ENCODE assay signal across 23 cellular contexts in the genomic region with DNA sequence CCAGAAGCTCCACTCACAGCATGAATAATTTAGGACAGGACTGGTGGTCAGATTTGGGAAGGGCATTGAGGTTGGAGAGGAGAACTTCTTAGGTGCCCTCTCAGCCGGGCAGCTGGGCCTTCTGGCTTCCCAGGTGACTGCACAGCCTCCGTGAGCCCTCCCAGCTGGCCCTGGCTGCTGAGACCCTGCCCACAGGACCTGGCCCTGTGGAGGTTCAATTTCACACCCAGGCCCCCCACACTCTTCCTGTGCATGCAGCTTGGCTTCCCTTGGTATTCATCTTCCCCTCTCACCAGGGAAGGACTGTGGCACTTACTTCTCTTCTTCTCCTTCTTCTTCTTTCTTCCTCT. TPM values are rescaled to one million over a fixed set of nuclear protein-coding genes. Genes with fewer than 3 reads are reported as not detected.
DNase-seq lines count a peak whose midpoint lies in the region; ATAC-seq and TF ChIP-seq lines count a peak whose summit lies in the region.
"Had no signal": no experiment of that assay in that cellular context is flagged by ENCODE, and none has a peak within 500 bp of the region (broad histone marks: within the 10 kb centered on the region; RNA-seq: fewer than 3 reads in every experiment).

No MANE protein-coding gene starts in this region.

- intact Hi-C loops in natural killer cell (cut with micrococcal nuclease) (no loop called here), gastrocnemius medialis (cut with DNase I; ENCODE audit: low total_unique reads) (no loop called here)

- DNase-seq in natural killer cell treated with Interleukin-12 subunit alpha and Interleukin-12 subunit beta and Interleukin-15 and Interleukin-18, amount 100 ng/mL, for 72 hours (ENCODE audit: low spot score): no peak
- DNase-seq in natural killer cell: no peak
- DNase-seq in gastrocnemius medialis: no peak
- no peak for DNase-seq in cerebellar cortex (ENCODE audit: low spot score)
- no peak for DNase-seq in HCEC 1CT
- DNase-seq in mesenteric fat pad (ENCODE audit: low spot score): no peak
- DNase-seq: activated CD4-positive, alpha-beta T cell treated with anti-CD3 and anti-CD28 coated beads for 36 hours; activated naive CD8-positive, alpha-beta T cell treated with anti-CD3 and anti-CD28 coated beads, Interleukin-2, amount 10 ng/mL, durations not matched to agents 7 days and 5 days; activated T-cell treated with anti-CD3 and anti-CD28 coated beads, Interleukin-2, amount 50 U/mL, for 72 hours; CD4-positive, alpha-beta T cell; DMS 273 treated with DMSO at 0.1 percent for 48 hours; effector CD4-positive, alpha-beta T cell; erythroblast; NCI-H1436 treated with DMSO at 0.1 percent for 48 hours; NCI-H2171 treated with DMSO at 0.1 percent for 48 hours; NCI-H526 treated with DMSO at 0.1 percent for 48 hours; RPMI8226; stimulated activated CD4-positive, alpha-beta T cell treated with anti-CD3 and anti-CD28 coated beads, Interleukin-4, amount 100 ng/mL, for 4 hours had no signal

- ATAC-seq in natural killer cell treated with Interleukin-12 subunit alpha and Interleukin-12 subunit beta and Interleukin-15 and Interleukin-18, amount 100 ng/mL, for 72 hours: peak; percentile 15 to 36
- ATAC-seq in natural killer cell: no peak
- ATAC-seq in gastrocnemius medialis: no peak
- ATAC-seq: activated CD4-positive, alpha-beta T cell treated with anti-CD3 and anti-CD28 coated beads for 36 hours; activated T-cell treated with anti-CD3 and anti-CD28 coated beads, Interleukin-2, amount 50 U/mL, for 72 hours had no signal

- no peak overlapping the region for H3K4me3 Mint-ChIP-seq in natural killer cell treated with Interleukin-12 subunit alpha and Interleukin-12 subunit beta and Interleukin-15 and Interleukin-18, amount 100 ng/mL, for 72 hours
- H3K4me3 Mint-ChIP-seq in natural killer cell: no peak overlapping the region
- H3K4me3 Mint-ChIP-seq: activated CD4-positive, alpha-beta T cell treated with anti-CD3 and anti-CD28 coated beads for 36 hours; activated naive CD8-positive, alpha-beta T cell treated with anti-CD3 and anti-CD28 coated beads, Interleukin-2, amount 10 ng/mL, durations not matched to agents 7 days and 5 days; activated T-cell treated with anti-CD3 and anti-CD28 coated beads, Interleukin-2, amount 50 U/mL, for 72 hours; CD4-positive, alpha-beta T cell; IgD-negative memory B cell; neural crest cell had no signal

- peaks cover 2 to 10% (median 6%) of the 10 kb centered on the region in 3 donors for H3K27me3 ChIP-seq in gastrocnemius medialis
- H3K27me3 ChIP-seq: MG63 had no signal

- no peaks in the 10 kb centered on the region for H3K4me1 ChIP-seq in gastrocnemius medialis

- no peak overlapping the region for H3K4me3 ChIP-seq in gastrocnemius medialis
- H3K4me3 ChIP-seq: MG63 had no signal

- no peaks in the 10 kb centered on the region for H3K36me3 ChIP-seq in gastrocnemius medialis
- H3K36me3 ChIP-seq: MG63 had no signal

- no peaks in the 10 kb centered on the region for H3K9me3 Mint-ChIP-seq in natural killer cell treated with Interleukin-12 subunit alpha and Interleukin-12 subunit beta and Interleukin-15 and Interleukin-18, amount 100 ng/mL, for 72 hours
- H3K9me3 Mint-ChIP-seq in natural killer cell: no peaks in the 10 kb centered on the region
- H3K9me3 Mint-ChIP-seq: activated naive CD8-positive, alpha-beta T cell treated with anti-CD3 and anti-CD28 coated beads, Interleukin-2, amount 10 ng/mL, durations not matched to agents 7 days and 5 days; activated T-cell treated with anti-CD3 and anti-CD28 coated beads, Interleukin-2, amount 50 U/mL, for 72 hours; CD4-positive, alpha-beta T cell; neural crest cell had no signal

- peaks cover 0 to 5% of the 10 kb centered on the region in 2 donors for H3K4me1 Mint-ChIP-seq in natural killer cell treated with Interleukin-12 subunit alpha and Interleukin-12 subunit beta and Interleukin-15 and Interleukin-18, amount 100 ng/mL, for 72 hours (ENCODE audit: low read depth in 2 of 2)
- H3K4me1 Mint-ChIP-seq in natural killer cell: peaks cover 0 to 10% of the 10 kb centered on the region in 2 donors
- H3K4me1 Mint-ChIP-seq: activated naive CD8-positive, alpha-beta T cell treated with anti-CD3 and anti-CD28 coated beads, Interleukin-2, amount 10 ng/mL, durations not matched to agents 7 days and 5 days had no signal

- no peaks in the 10 kb centered on the region for H3K9me3 ChIP-seq in gastrocnemius medialis
- H3K9me3 ChIP-seq: MG63 had no signal

- in situ Hi-C loops in gastrocnemius medialis (cut with MboI; ENCODE audit: low sequenced_read_pairs in 4 of 4): loop anchor here in 2 of 4 donors (25.0 kb wide), 1 partner anchor 214 kb away; a partner anchor contains a TSS

- H3K27ac Mint-ChIP-seq in natural killer cell treated with Interleukin-12 subunit alpha and Interleukin-12 subunit beta and Interleukin-15 and Interleukin-18, amount 100 ng/mL, for 72 hours: no peak overlapping the region
- H3K27ac Mint-ChIP-seq in natural killer cell: no peak overlapping the region
- H3K27ac Mint-ChIP-seq: activated CD4-positive, alpha-beta T cell treated with anti-CD3 and anti-CD28 coated beads for 36 hours; activated naive CD8-positive, alpha-beta T cell treated with anti-CD3 and anti-CD28 coated beads, Interleukin-2, amount 10 ng/mL, durations not matched to agents 7 days and 5 days; CD4-positive, alpha-beta T cell; IgD-negative memory B cell had no signal

- peaks cover 13 to 16% of the 10 kb centered on the region in 2 donors for H3K27me3 Mint-ChIP-seq in natural killer cell treated with Interleukin-12 subunit alpha and Interleukin-12 subunit beta and Interleukin-15 and Interleukin-18, amount 100 ng/mL, for 72 hours
- peaks cover 17 to 18% of the 10 kb centered on the region in 2 donors for H3K27me3 Mint-ChIP-seq in natural killer cell (ENCODE audit: low read depth in 2 of 2)

- TF ChIP-seq CTCF in natural killer cell (IDR thresholded peaks at IDR 0.05) (no peak), gastrocnemius medialis (IDR thresholded peaks at IDR 0.05 in 4 of 5, conservative IDR thresholded peaks at IDR 0.05 in 1 of 5) (no peak)

- no peaks in the 10 kb centered on the region for H3K36me3 Mint-ChIP-seq in natural killer cell treated with Interleukin-12 subunit alpha and Interleukin-12 subunit beta and Interleukin-15 and Interleukin-18, amount 100 ng/mL, for 72 hours
- no peaks in the 10 kb centered on the region for H3K36me3 Mint-ChIP-seq in natural killer cell
- H3K36me3 Mint-ChIP-seq: activated naive CD8-positive, alpha-beta T cell treated with anti-CD3 and anti-CD28 coated beads, Interleukin-2, amount 10 ng/mL, durations not matched to agents 7 days and 5 days had no signal

- peak overlapping the region; percentile 43 for H3K27ac ChIP-seq in cingulate gyrus (ENCODE audit: low read depth, low read length)
- H3K27ac ChIP-seq in gastrocnemius medialis: peak overlapping the region; percentile 18 to 57 (median 48)
- H3K27ac ChIP-seq: HL-60 had no signal

- TF ChIP-seq POLR2A in gastrocnemius medialis (IDR thresholded peaks at IDR 0.05): no peak

RNA-seq across cellular contexts. Expression of a gene that starts 50.6 kb away (rescaled TPM):
- 100 to 1,000 TPM; 134 to 142 TPM for total RNA-seq in natural killer cell treated with Interleukin-12 subunit alpha and Interleukin-12 subunit beta and Interleukin-15 and Interleukin-18, amount 100 ng/mL, for 72 hours
- total RNA-seq in natural killer cell (10 to 100 TPM; 63.6 to 72.9 (median 71.1) TPM), gastrocnemius medialis (100 to 1,000 TPM; 603 to 976 (median 911) TPM), mesenteric fat pad (233 TPM)

Comparison
In these comparisons a context has a peak if more than half of its experiments do, and no peak if none do; other contexts are left out.
1. ATAC-seq: peak in natural killer cell treated with Interleukin-12 subunit alpha and Interleukin-12 subunit beta and Interleukin-15 and Interleukin-18, amount 100 ng/mL, for 72 hours (2 of 2); none in natural killer cell (0 of 3) and gastrocnemius medialis (0 of 2).